ENCODE assay signal across 20 cellular contexts in genomic region chr1:14350197-14350596, GRCh38.
"Had no signal": no experiment of that assay in that cellular context is flagged by ENCODE, and none has a peak within 500 bp of the region (broad histone marks: within the 10 kb centered on the region; RNA-seq: fewer than 3 reads in every experiment).

No MANE protein-coding gene starts in this region.

- H3K27ac ChIP-seq: dorsolateral prefrontal cortex, heart left ventricle, neutrophil, skin epidermis, stomach, thoracic aorta, vagina had no signal

- H3K27me3 ChIP-seq: dorsolateral prefrontal cortex, neutrophil, stomach, vagina had no signal

- ATAC-seq: esophagus mucosa; heart left ventricle; naive thymus-derived CD8-positive, alpha-beta T cell; sciatic nerve had no signal

- DNase-seq: cortex of kidney; dorsolateral prefrontal cortex; effector memory CD4-positive, alpha-beta T cell; foreskin melanocyte; heart left ventricle; hypothalamus; kidney glomerular epithelial cell; naive thymus-derived CD8-positive, alpha-beta T cell; posterior cingulate gyrus; stimulated activated CD4-positive, alpha-beta T cell treated with anti-CD3 and anti-CD28 coated beads, Interleukin-2, amount 100 ng/mL, for 24 hours; stimulated activated CD4-positive, alpha-beta T cell treated with anti-CD3 and anti-CD28 coated beads, Interleukin-4, amount 100 ng/mL, for 4 hours; stimulated activated naive CD4-positive, alpha-beta T cell; stomach; substantia nigra had no signal

- H3K9me3 ChIP-seq: neutrophil, thoracic aorta, vagina had no signal

- H3K4me1 ChIP-seq: heart left ventricle, stomach, vagina had no signal

- H3K4me3 ChIP-seq: dorsolateral prefrontal cortex, heart left ventricle, skin epidermis, stomach, thoracic aorta, vagina had no signal

- H3K36me3 ChIP-seq: heart left ventricle, neutrophil, stomach, thoracic aorta, vagina had no signal
